1 cellular context compared by ENCODE assay signal in the genomic region with DNA sequence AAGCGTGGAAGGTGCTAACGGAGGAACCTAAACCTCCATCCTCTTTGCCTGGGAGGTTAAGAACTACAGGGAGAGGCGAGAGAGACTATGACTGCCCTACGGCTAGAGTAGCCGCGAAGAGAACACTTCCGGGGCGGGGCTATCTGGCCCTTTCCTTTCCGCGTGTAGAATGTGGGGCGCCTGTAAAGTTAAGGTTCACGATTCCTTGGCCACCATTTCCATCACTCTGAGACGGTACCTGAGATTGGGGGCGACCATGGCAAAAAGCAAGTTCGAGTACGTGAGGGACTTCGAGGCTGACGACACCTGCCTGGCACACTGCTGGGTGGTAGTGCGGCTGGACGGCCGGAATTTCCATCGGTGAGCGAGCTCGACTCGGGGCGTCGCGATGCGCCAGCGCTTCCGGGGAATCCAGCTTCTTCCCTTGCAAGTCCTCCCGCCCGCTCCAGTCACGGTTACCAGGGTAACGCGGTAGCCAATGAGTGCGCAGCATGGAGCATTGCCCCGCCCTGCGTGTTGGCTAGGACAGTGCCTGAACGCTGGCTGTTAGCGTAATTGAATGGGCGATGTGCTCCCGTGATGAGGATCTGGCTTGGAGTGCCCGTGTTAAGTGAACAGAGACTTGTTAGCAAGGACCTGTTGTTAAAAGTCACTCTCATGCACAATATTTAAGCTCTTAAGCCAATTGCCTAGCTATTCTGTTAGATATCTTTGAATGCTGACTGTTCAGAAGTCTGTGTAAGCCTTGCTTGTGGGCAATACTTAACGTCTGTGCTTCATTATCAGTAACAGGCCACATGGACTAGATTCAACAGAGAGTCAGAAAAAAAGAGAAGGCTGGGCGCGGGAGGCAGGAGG.
TF ChIP-seq lines count a peak whose summit lies in the region.

A gene (plus strand): TSS at position 149 of the 858 bp plus-strand sequence. CDS start 21 bp downstream, at position 170.

TF ChIP-seq in HepG2, 621 proteins besides CTCF, POLR2A, EP300 and RAD21 (continued from another document and continues in another):
- TF ChIP-seq, protein P1, sequence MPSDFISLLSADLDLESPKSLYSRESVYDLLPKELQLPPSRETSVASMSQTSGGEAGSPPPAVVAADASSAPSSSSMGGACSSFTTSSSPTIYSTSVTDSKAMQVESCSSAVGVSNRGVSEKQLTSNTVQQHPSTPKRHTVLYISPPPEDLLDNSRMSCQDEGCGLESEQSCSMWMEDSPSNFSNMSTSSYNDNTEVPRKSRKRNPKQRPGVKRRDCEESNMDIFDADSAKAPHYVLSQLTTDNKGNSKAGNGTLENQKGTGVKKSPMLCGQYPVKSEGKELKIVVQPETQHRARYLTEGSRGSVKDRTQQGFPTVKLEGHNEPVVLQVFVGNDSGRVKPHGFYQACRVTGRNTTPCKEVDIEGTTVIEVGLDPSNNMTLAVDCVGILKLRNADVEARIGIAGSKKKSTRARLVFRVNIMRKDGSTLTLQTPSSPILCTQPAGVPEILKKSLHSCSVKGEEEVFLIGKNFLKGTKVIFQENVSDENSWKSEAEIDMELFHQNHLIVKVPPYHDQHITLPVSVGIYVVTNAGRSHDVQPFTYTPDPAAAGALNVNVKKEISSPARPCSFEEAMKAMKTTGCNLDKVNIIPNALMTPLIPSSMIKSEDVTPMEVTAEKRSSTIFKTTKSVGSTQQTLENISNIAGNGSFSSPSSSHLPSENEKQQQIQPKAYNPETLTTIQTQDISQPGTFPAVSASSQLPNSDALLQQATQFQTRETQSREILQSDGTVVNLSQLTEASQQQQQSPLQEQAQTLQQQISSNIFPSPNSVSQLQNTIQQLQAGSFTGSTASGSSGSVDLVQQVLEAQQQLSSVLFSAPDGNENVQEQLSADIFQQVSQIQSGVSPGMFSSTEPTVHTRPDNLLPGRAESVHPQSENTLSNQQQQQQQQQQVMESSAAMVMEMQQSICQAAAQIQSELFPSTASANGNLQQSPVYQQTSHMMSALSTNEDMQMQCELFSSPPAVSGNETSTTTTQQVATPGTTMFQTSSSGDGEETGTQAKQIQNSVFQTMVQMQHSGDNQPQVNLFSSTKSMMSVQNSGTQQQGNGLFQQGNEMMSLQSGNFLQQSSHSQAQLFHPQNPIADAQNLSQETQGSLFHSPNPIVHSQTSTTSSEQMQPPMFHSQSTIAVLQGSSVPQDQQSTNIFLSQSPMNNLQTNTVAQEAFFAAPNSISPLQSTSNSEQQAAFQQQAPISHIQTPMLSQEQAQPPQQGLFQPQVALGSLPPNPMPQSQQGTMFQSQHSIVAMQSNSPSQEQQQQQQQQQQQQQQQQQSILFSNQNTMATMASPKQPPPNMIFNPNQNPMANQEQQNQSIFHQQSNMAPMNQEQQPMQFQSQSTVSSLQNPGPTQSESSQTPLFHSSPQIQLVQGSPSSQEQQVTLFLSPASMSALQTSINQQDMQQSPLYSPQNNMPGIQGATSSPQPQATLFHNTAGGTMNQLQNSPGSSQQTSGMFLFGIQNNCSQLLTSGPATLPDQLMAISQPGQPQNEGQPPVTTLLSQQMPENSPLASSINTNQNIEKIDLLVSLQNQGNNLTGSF (CRISPR knock-in tag; IDR thresholded peaks at IDR 0.05) = peak; percentile 84
- peak; percentile 62 for TF ChIP-seq ZNF781 (CRISPR knock-in tag; IDR thresholded peaks at IDR 0.05; ENCODE audit: borderline replicate concordance, not compliant biosample characterization)
- TF ChIP-seq NKX3-1 (CRISPR knock-in tag; IDR thresholded peaks at IDR 0.05) = 0 out of 2 replicates have a peak, but pooled peaks have one; percentile 43
- TF ChIP-seq, protein P2, sequence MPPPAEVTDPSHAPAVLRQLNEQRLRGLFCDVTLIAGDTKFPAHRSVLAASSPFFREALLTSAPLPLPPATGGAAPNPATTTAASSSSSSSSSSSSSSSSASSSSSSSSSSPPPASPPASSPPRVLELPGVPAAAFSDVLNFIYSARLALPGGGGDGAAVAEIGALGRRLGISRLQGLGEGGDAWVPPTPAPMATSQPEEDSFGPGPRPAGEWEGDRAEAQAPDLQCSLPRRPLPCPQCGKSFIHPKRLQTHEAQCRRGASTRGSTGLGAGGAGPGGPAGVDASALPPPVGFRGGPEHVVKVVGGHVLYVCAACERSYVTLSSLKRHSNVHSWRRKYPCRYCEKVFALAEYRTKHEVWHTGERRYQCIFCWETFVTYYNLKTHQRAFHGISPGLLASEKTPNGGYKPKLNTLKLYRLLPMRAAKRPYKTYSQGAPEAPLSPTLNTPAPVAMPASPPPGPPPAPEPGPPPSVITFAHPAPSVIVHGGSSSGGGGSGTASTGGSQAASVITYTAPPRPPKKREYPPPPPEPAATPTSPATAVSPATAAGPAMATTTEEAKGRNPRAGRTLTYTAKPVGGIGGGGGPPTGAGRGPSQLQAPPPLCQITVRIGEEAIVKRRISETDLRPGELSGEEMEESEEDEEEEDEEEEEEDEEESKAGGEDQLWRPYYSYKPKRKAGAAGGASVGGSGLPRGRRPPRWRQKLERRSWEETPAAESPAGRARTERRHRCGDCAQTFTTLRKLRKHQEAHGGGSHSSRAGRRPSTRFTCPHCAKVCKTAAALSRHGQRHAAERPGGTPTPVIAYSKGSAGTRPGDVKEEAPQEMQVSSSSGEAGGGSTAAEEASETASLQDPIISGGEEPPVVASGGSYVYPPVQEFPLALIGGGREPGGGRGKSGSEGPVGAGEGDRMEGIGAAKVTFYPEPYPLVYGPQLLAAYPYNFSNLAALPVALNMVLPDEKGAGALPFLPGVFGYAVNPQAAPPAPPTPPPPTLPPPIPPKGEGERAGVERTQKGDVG (CRISPR knock-in tag; IDR thresholded peaks at IDR 0.05; ENCODE audit: borderline replicate concordance) = peak; percentile 68; the same call in 1 of the 2 replicates
- TF ChIP-seq NR2C2 (CRISPR knock-in tag; IDR thresholded peaks at IDR 0.05; ENCODE audit: borderline replicate concordance) = peak; percentile 94
- TF ChIP-seq, protein P3, sequence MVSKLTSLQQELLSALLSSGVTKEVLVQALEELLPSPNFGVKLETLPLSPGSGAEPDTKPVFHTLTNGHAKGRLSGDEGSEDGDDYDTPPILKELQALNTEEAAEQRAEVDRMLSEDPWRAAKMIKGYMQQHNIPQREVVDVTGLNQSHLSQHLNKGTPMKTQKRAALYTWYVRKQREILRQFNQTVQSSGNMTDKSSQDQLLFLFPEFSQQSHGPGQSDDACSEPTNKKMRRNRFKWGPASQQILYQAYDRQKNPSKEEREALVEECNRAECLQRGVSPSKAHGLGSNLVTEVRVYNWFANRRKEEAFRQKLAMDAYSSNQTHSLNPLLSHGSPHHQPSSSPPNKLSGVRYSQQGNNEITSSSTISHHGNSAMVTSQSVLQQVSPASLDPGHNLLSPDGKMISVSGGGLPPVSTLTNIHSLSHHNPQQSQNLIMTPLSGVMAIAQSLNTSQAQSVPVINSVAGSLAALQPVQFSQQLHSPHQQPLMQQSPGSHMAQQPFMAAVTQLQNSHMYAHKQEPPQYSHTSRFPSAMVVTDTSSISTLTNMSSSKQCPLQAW (CRISPR knock-in tag; IDR thresholded peaks at IDR 0.05) = peak; percentile 80
- TF ChIP-seq, protein P4, sequence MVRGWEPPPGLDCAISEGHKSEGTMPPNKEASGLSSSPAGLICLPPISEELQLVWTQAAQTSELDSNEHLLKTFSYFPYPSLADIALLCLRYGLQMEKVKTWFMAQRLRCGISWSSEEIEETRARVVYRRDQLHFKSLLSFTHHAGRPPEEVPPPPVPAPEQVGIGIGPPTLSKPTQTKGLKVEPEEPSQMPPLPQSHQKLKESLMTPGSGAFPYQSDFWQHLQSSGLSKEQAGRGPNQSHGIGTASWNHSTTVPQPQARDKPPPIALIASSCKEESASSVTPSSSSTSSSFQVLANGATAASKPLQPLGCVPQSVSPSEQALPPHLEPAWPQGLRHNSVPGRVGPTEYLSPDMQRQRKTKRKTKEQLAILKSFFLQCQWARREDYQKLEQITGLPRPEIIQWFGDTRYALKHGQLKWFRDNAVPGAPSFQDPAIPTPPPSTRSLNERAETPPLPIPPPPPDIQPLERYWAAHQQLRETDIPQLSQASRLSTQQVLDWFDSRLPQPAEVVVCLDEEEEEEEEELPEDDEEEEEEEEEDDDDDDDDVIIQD (CRISPR knock-in tag; IDR thresholded peaks at IDR 0.05; ENCODE audit: low read depth) = no peak
- TF ChIP-seq ETV6 (CRISPR knock-in tag; conservative IDR thresholded peaks at IDR 0.05) = 0 out of 2 replicates have a peak, but pooled peaks have one; percentile 27
- TF ChIP-seq, protein P5, sequence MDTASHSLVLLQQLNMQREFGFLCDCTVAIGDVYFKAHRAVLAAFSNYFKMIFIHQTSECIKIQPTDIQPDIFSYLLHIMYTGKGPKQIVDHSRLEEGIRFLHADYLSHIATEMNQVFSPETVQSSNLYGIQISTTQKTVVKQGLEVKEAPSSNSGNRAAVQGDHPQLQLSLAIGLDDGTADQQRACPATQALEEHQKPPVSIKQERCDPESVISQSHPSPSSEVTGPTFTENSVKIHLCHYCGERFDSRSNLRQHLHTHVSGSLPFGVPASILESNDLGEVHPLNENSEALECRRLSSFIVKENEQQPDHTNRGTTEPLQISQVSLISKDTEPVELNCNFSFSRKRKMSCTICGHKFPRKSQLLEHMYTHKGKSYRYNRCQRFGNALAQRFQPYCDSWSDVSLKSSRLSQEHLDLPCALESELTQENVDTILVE (CRISPR knock-in tag; IDR thresholded peaks at IDR 0.05) = no peak
- TF ChIP-seq HMG20A (CRISPR knock-in tag; IDR thresholded peaks at IDR 0.05; ENCODE audit: borderline replicate concordance) = no peak
- TF ChIP-seq ZNF547 (CRISPR knock-in tag; IDR thresholded peaks at IDR 0.05) = peak; percentile 88
- no peak for TF ChIP-seq NCOA1 (CRISPR knock-in tag; IDR thresholded peaks at IDR 0.05)
- TF ChIP-seq POGZ (CRISPR knock-in tag; IDR thresholded peaks at IDR 0.05) = peak; percentile 88
- TF ChIP-seq RFX1 (IDR thresholded peaks at IDR 0.05) = peak; percentile 82
- peak; percentile 85; the same call in 2 of the 3 replicates for TF ChIP-seq MXI1 (IDR thresholded peaks at IDR 0.05; ENCODE audit: borderline replicate concordance, low read depth, low read length)
- peak; percentile 73; the same call in 1 of the 2 replicates for TF ChIP-seq ZIK1 (CRISPR knock-in tag; IDR thresholded peaks at IDR 0.05; ENCODE audit: borderline replicate concordance, low read depth)
- TF ChIP-seq EHMT2 (IDR thresholded peaks at IDR 0.05; ENCODE audit: borderline replicate concordance, low read depth, low read length) = peak; percentile 53; the same call in 1 of the 2 replicates
- 0 out of 2 replicates have a peak, but pooled peaks have one; percentile 41 for TF ChIP-seq ZNF124 (CRISPR knock-in tag; IDR thresholded peaks at IDR 0.05)
- TF ChIP-seq, protein P6, sequence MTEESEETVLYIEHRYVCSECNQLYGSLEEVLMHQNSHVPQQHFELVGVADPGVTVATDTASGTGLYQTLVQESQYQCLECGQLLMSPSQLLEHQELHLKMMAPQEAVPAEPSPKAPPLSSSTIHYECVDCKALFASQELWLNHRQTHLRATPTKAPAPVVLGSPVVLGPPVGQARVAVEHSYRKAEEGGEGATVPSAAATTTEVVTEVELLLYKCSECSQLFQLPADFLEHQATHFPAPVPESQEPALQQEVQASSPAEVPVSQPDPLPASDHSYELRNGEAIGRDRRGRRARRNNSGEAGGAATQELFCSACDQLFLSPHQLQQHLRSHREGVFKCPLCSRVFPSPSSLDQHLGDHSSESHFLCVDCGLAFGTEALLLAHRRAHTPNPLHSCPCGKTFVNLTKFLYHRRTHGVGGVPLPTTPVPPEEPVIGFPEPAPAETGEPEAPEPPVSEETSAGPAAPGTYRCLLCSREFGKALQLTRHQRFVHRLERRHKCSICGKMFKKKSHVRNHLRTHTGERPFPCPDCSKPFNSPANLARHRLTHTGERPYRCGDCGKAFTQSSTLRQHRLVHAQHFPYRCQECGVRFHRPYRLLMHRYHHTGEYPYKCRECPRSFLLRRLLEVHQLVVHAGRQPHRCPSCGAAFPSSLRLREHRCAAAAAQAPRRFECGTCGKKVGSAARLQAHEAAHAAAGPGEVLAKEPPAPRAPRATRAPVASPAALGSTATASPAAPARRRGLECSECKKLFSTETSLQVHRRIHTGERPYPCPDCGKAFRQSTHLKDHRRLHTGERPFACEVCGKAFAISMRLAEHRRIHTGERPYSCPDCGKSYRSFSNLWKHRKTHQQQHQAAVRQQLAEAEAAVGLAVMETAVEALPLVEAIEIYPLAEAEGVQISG (CRISPR knock-in tag; IDR thresholded peaks at IDR 0.05) = peak; percentile 99
- TF ChIP-seq ATAD3A (CRISPR knock-in tag; IDR thresholded peaks at IDR 0.05) = no peak
- peak; percentile 95 for TF ChIP-seq REPIN1 (CRISPR knock-in tag; IDR thresholded peaks at IDR 0.05; ENCODE audit: borderline replicate concordance, low read depth)
- TF ChIP-seq ZNF263 (CRISPR knock-in tag; IDR thresholded peaks at IDR 0.05) = peak; percentile 93
- TF ChIP-seq HOXA9 (CRISPR knock-in tag; IDR thresholded peaks at IDR 0.05; ENCODE audit: borderline replicate concordance) = 0 out of 2 replicates have a peak, but pooled peaks have one; percentile 47
- TF ChIP-seq, protein P7, sequence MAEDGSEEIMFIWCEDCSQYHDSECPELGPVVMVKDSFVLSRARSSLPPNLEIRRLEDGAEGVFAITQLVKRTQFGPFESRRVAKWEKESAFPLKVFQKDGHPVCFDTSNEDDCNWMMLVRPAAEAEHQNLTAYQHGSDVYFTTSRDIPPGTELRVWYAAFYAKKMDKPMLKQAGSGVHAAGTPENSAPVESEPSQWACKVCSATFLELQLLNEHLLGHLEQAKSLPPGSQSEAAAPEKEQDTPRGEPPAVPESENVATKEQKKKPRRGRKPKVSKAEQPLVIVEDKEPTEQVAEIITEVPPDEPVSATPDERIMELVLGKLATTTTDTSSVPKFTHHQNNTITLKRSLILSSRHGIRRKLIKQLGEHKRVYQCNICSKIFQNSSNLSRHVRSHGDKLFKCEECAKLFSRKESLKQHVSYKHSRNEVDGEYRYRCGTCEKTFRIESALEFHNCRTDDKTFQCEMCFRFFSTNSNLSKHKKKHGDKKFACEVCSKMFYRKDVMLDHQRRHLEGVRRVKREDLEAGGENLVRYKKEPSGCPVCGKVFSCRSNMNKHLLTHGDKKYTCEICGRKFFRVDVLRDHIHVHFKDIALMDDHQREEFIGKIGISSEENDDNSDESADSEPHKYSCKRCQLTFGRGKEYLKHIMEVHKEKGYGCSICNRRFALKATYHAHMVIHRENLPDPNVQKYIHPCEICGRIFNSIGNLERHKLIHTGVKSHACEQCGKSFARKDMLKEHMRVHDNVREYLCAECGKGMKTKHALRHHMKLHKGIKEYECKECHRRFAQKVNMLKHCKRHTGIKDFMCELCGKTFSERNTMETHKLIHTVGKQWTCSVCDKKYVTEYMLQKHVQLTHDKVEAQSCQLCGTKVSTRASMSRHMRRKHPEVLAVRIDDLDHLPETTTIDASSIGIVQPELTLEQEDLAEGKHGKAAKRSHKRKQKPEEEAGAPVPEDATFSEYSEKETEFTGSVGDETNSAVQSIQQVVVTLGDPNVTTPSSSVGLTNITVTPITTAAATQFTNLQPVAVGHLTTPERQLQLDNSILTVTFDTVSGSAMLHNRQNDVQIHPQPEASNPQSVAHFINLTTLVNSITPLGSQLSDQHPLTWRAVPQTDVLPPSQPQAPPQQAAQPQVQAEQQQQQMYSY (CRISPR knock-in tag; IDR thresholded peaks at IDR 0.05) = no peak
- TF ChIP-seq, protein P8, sequence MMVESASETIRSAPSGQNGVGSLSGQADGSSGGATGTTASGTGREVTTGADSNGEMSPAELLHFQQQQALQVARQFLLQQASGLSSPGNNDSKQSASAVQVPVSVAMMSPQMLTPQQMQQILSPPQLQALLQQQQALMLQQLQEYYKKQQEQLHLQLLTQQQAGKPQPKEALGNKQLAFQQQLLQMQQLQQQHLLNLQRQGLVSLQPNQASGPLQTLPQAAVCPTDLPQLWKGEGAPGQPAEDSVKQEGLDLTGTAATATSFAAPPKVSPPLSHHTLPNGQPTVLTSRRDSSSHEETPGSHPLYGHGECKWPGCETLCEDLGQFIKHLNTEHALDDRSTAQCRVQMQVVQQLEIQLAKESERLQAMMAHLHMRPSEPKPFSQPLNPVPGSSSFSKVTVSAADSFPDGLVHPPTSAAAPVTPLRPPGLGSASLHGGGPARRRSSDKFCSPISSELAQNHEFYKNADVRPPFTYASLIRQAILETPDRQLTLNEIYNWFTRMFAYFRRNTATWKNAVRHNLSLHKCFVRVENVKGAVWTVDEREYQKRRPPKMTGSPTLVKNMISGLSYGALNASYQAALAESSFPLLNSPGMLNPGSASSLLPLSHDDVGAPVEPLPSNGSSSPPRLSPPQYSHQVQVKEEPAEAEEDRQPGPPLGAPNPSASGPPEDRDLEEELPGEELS (CRISPR knock-in tag; IDR thresholded peaks at IDR 0.05) = peak; percentile 42; the same call in 1 of the 2 replicates
